ENCODE assay signal across 20 cellular contexts in the genomic region with DNA sequence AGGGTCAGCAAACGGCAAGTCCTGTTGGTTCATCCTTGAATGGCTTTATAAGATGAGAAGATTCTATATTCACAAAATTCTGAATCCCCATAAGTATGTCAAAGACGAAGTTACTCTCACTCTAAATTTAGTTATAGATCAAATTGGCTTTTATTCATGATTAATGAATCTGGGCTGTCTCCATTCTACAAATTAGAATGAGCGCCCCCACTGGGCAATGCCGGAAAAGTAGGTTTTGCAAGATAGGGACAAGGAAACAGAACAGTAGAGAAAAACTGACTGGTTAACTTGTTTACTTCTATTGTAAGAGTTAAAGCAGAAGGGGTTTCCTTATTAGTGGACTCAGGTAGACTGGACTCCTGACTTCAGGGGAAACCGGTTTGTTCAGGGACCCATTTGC.
"Had no signal": no experiment of that assay in that cellular context is flagged by ENCODE, and none has a peak within 500 bp of the region (broad histone marks: within the 10 kb centered on the region; RNA-seq: fewer than 3 reads in every experiment).

No MANE protein-coding gene starts in this region.

- H3K4me3 Mint-ChIP-seq: activated T-cell treated with anti-CD3 and anti-CD28 coated beads, Interleukin-2, amount 50 U/mL, for 72 hours; central memory CD8-positive, alpha-beta T cell; nephron progenitor cell; stimulated activated naive CD8-positive, alpha-beta T cell treated with anti-CD3 and anti-CD28 coated beads, Interleukin-15, Interleukin-2, amounts not matched to agents 100 ng/mL and 50 ng/mL, for 24 hours had no signal

- H3K4me1 Mint-ChIP-seq: central memory CD8-positive, alpha-beta T cell; nephron progenitor cell had no signal

- ATAC-seq: activated T-cell treated with anti-CD3 and anti-CD28 coated beads, Interleukin-2, amount 50 U/mL, for 72 hours; esophagus mucosa; gastroesophageal sphincter; heart left ventricle; left lung had no signal

- H3K9me3 ChIP-seq: colonic mucosa had no signal

- H3K27ac ChIP-seq: ascending aorta, colonic mucosa, gastroesophageal sphincter, heart left ventricle, left lung, tibial nerve had no signal

- H3K36me3 ChIP-seq: ascending aorta, colonic mucosa, gastroesophageal sphincter, heart left ventricle, left lung, tibial nerve had no signal

- H3K4me3 ChIP-seq: ascending aorta, colonic mucosa, gastroesophageal sphincter, heart left ventricle, left lung, tibial nerve had no signal

- H3K27me3 Mint-ChIP-seq: central memory CD8-positive, alpha-beta T cell; progenitor cell of endocrine pancreas; stimulated activated naive CD8-positive, alpha-beta T cell treated with anti-CD3 and anti-CD28 coated beads, Interleukin-15, Interleukin-2, amounts not matched to agents 100 ng/mL and 50 ng/mL, for 24 hours had no signal

- DNase-seq: activated CD4-positive, alpha-beta T cell treated with anti-CD3 and anti-CD28 coated beads, Interleukin-2, amount 50 U/mL, for 1 hour; activated CD4-positive, CD25-positive, alpha-beta regulatory T cell treated with anti-CD3 and anti-CD28 coated beads, Interleukin-2, amount 50 U/mL, for 72 hours; activated CD8-positive, alpha-beta memory T cell treated with anti-CD3 and anti-CD28 coated beads for 24 hours; activated CD8-positive, alpha-beta memory T cell treated with anti-CD3 and anti-CD28 coated beads, Interleukin-2, amount 50 U/mL, for 48 hours; activated effector memory CD4-positive, alpha-beta T cell treated with anti-CD3 and anti-CD28 coated beads, Interleukin-2, amount 50 U/mL, for 16 hours; activated naive CD4-positive, alpha-beta T cell treated with anti-CD3 and anti-CD28 coated beads, Interleukin-2, amount 50 U/mL, for 16 hours; activated T-cell treated with anti-CD3 and anti-CD28 coated beads, Interleukin-2, amount 50 U/mL, for 72 hours; colonic mucosa; heart left ventricle; left lung; mammary epithelial cell; occipital lobe had no signal

- H3K4me1 ChIP-seq: ascending aorta, colonic mucosa, gastroesophageal sphincter, heart left ventricle, left lung, tibial nerve had no signal

- H3K27me3 ChIP-seq: ascending aorta, colonic mucosa, gastroesophageal sphincter, heart left ventricle, left lung, tibial nerve had no signal

- H3K27ac Mint-ChIP-seq: activated T-cell treated with anti-CD3 and anti-CD28 coated beads, Interleukin-2, amount 50 U/mL, for 72 hours; nephron progenitor cell; progenitor cell of endocrine pancreas; stimulated activated naive CD8-positive, alpha-beta T cell treated with anti-CD3 and anti-CD28 coated beads, Interleukin-15, Interleukin-2, amounts not matched to agents 100 ng/mL and 50 ng/mL, for 24 hours had no signal
